In genomic region chr3:32360514-32360869, GRCh38 we compare ENCODE assay signal across 22 cellular contexts.
"Had no signal": no experiment of that assay in that cellular context is flagged by ENCODE, and none has a peak within 500 bp of the region (broad histone marks: within the 10 kb centered on the region; RNA-seq: fewer than 3 reads in every experiment).

No MANE protein-coding gene starts in this region.

- H3K4me3 Mint-ChIP-seq: endodermal cell; memory B cell; naive thymus-derived CD4-positive, alpha-beta T cell; stimulated activated effector memory CD8-positive, alpha-beta T cell treated with anti-CD3 and anti-CD28 coated beads, Interleukin-12 subunit alpha, Interleukin-12 subunit beta, amount 100 ng/mL, for 72 hours had no signal

- DNase-seq: colonic mucosa; effector CD4-positive, alpha-beta T cell; foreskin melanocyte; heart left ventricle; hypothalamus; left ventricle myocardium inferior; lower lobe of right lung; naive thymus-derived CD4-positive, alpha-beta T cell; nucleus accumbens; ovary; sigmoid colon; small intestine; stimulated activated CD4-positive, alpha-beta T cell treated with anti-CD3 and anti-CD28 coated beads, Interleukin-4, amount 100 ng/mL, for 1 hour; stimulated activated CD8-positive, alpha-beta memory T cell treated with anti-CD3 and anti-CD28 coated beads, Interleukin-4, amount 100 ng/mL, for 48 hours; stimulated activated naive CD8-positive, alpha-beta T cell treated with anti-CD3 and anti-CD28 coated beads, Interleukin-15, Interleukin-2, amounts not matched to agents 100 U/mL and 50 U/mL, for 24 hours; tibial artery; upper lobe of left lung had no signal

- H3K36me3 Mint-ChIP-seq: memory B cell had no signal

- H3K9me3 Mint-ChIP-seq: endodermal cell; memory B cell; naive thymus-derived CD4-positive, alpha-beta T cell; stimulated activated effector memory CD8-positive, alpha-beta T cell treated with anti-CD3 and anti-CD28 coated beads, Interleukin-12 subunit alpha, Interleukin-12 subunit beta, amount 100 ng/mL, for 72 hours had no signal

- H3K36me3 ChIP-seq: colonic mucosa, ovary, right atrium auricular region, sigmoid colon, tibial artery, vagina had no signal

- H3K4me1 Mint-ChIP-seq: memory B cell; stimulated activated effector memory CD8-positive, alpha-beta T cell treated with anti-CD3 and anti-CD28 coated beads, Interleukin-12 subunit alpha, Interleukin-12 subunit beta, amount 100 ng/mL, for 72 hours had no signal

- H3K4me1 ChIP-seq: colonic mucosa, left ventricle myocardium inferior, lower lobe of right lung, right atrium auricular region, sigmoid colon, tibial artery, vagina had no signal

- H3K4me3 ChIP-seq: colonic mucosa, heart left ventricle, left ventricle myocardium inferior, lower lobe of right lung, ovary, right atrium auricular region, sigmoid colon, tibial artery, upper lobe of left lung, vagina had no signal

- H3K27ac ChIP-seq: colonic mucosa, heart left ventricle, left ventricle myocardium inferior, lower lobe of right lung, ovary, right atrium auricular region, sigmoid colon, tibial artery, upper lobe of left lung, vagina had no signal

- H3K27me3 ChIP-seq: colonic mucosa, heart left ventricle, ovary, right atrium auricular region, sigmoid colon, tibial artery, upper lobe of left lung, vagina had no signal

- H3K27me3 Mint-ChIP-seq: naive thymus-derived CD4-positive, alpha-beta T cell had no signal

- H3K9me3 ChIP-seq: colonic mucosa, heart left ventricle, left ventricle myocardium inferior, lower lobe of right lung, ovary, right atrium auricular region, sigmoid colon, tibial artery, upper lobe of left lung, vagina had no signal

- H3K27ac Mint-ChIP-seq: memory B cell; stimulated activated effector memory CD8-positive, alpha-beta T cell treated with anti-CD3 and anti-CD28 coated beads, Interleukin-12 subunit alpha, Interleukin-12 subunit beta, amount 100 ng/mL, for 72 hours had no signal

- ATAC-seq: heart left ventricle; lower lobe of right lung; naive thymus-derived CD4-positive, alpha-beta T cell; stimulated activated effector memory CD8-positive, alpha-beta T cell treated with anti-CD3 and anti-CD28 coated beads, Interleukin-12 subunit alpha, Interleukin-12 subunit beta, amount 100 ng/mL, for 72 hours; stimulated activated naive CD8-positive, alpha-beta T cell treated with anti-CD3 and anti-CD28 coated beads, Interleukin-15, Interleukin-2, amounts not matched to agents 100 U/mL and 50 U/mL, for 24 hours had no signal
